In the genomic region with DNA sequence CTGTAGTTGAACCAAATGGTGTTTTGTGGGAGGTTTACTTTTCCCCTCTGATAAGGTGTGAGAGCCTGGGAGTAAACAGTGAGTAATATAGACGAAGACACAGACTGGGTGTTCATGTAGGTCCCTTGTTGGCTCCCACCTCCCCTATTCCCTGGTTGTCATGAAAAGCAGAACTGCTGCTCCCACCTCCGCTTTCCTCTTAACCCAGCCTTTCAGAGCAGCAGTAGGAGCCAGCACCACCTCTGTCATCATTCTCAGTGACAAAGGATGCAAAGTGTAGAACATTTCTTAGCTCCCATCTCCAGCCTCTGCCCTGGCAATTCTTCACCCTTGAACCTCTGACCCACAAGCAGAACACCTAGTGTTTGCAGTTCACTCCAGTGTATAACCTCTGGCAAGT, we compare ENCODE assay signal across 14 cellular contexts.
"Had no signal": no experiment of that assay in that cellular context is flagged by ENCODE, and none has a peak within 500 bp of the region (broad histone marks: within the 10 kb centered on the region; RNA-seq: fewer than 3 reads in every experiment).

No MANE protein-coding gene starts in this region.

- FAIRE-seq: endometrium, kidney had no signal

- H3K27ac ChIP-seq: ascending aorta, breast epithelium, left lung, thoracic aorta had no signal

- H3K4me3 Mint-ChIP-seq: activated naive CD4-positive, alpha-beta T cell treated with anti-CD3 and anti-CD28 coated beads for 36 hours had no signal

- H3K9me3 Mint-ChIP-seq: activated naive CD4-positive, alpha-beta T cell treated with anti-CD3 and anti-CD28 coated beads for 36 hours; activated T-helper 2 cell treated with anti-CD3 and anti-CD28 coated beads, Interferon-gamma antibody, Interleukin-2, Interleukin-4, amounts not matched to agents 10 μg/mL and 5 μg/mL and 100 μg/mL, durations not matched to agents 14 hours and 24 hours and 36 hours; naive B cell had no signal

- DNase-seq: activated naive CD4-positive, alpha-beta T cell treated with anti-CD3 and anti-CD28 coated beads for 36 hours; esophagus squamous epithelium; hippocampal formation; kidney; left lung; naive B cell; retina; stimulated activated CD4-positive, alpha-beta T cell treated with anti-CD3 and anti-CD28 coated beads, Interleukin-4, amount 100 ng/mL, for 1 hour; stimulated activated naive CD8-positive, alpha-beta T cell treated with anti-CD3 and anti-CD28 coated beads, Interleukin-15, Interleukin-2, amounts not matched to agents 100 U/mL and 50 U/mL, for 24 hours had no signal

- H3K27ac Mint-ChIP-seq: activated naive CD4-positive, alpha-beta T cell treated with anti-CD3 and anti-CD28 coated beads for 36 hours; activated T-helper 2 cell treated with anti-CD3 and anti-CD28 coated beads, Interferon-gamma antibody, Interleukin-2, Interleukin-4, amounts not matched to agents 10 μg/mL and 5 μg/mL and 100 μg/mL, durations not matched to agents 14 hours and 24 hours and 36 hours had no signal

- ATAC-seq: left lung; stimulated activated naive CD8-positive, alpha-beta T cell treated with anti-CD3 and anti-CD28 coated beads, Interleukin-15, Interleukin-2, amounts not matched to agents 100 U/mL and 50 U/mL, for 24 hours had no signal
